In genomic region chr17:48555183-48555615, GRCh38 we compare ENCODE assay signal across 8 cellular contexts. TPM values are rescaled to one million over a fixed set of nuclear protein-coding genes. Genes with fewer than 3 reads are reported as not detected.
DNase-seq lines count a peak whose midpoint lies in the region; ATAC-seq and TF ChIP-seq lines count a peak whose summit lies in the region.

No MANE protein-coding gene starts in this region.

- peak overlapping the region; percentile 23 for H3K27ac ChIP-seq in adipose tissue (ENCODE audit: low read depth, low read length)

- TF ChIP-seq CTCF in type B pancreatic cell (conservative IDR thresholded peaks at IDR 0.05) = no peak

- peaks cover 25% of the 10 kb centered on the region for H3K36me3 Mint-ChIP-seq in type B pancreatic cell

- H3K4me3 Mint-ChIP-seq in type B pancreatic cell = peak overlapping the region; percentile 91

- peaks cover 72% of the 10 kb centered on the region for H3K4me1 Mint-ChIP-seq in type B pancreatic cell (ENCODE audit: unreplicated experiment)

- 4 to 17% (median 15%) methylated on average over 12 of the region's 12 CpGs for WGBS in adipose tissue, 3 donors

- H3K9me3 Mint-ChIP-seq in type B pancreatic cell = no peaks in the 10 kb centered on the region

- H3K27me3 Mint-ChIP-seq in type B pancreatic cell = peaks cover 59% of the 10 kb centered on the region

- intact Hi-C loops in left colon (cut with DNase I, micrococcal nuclease) = no loop called here

- peak; percentile 73 for ATAC-seq in left colon
- ATAC-seq in HG02938 (IDR thresholded peaks at IDR 0.05; ENCODE audit: unreplicated experiment) = no peak
- ATAC-seq in HG02642 (IDR thresholded peaks at IDR 0.05; ENCODE audit: poor library complexity, unreplicated experiment) = no peak

- DNase-seq in DMS79 treated with DMSO at 0.1 percent for 48 hours (lab: John Stamatoyannopoulos, UW) (peak; percentile 82), NCI-H1105 treated with DMSO at 0.1 percent for 48 hours (lab: John Stamatoyannopoulos, UW) (peak; percentile 85), left colon (no peak), type B pancreatic cell (ENCODE audit: extremely low spot score, unreplicated experiment) (no peak), inferior parietal cortex (ENCODE audit: extremely low spot score) (no peak)

- H3K27ac Mint-ChIP-seq in type B pancreatic cell = peak overlapping the region; percentile 94

RNA-seq across cellular contexts. Expression of gene HOXB2, which starts 10.3 kb away (rescaled TPM):
- polyA plus RNA-seq in adipose tissue = 10 to 100 TPM in 2 of 3 donors, 1 to 10 TPM in 1; 5.0 to 33.9 (median 24.3) TPM
- total RNA-seq in left colon (1 to 10 TPM; 2.5 to 7.0 TPM), type B pancreatic cell (ENCODE audit: low replicate concordance) (35.6 and 36.5 TPM in 2 replicates)

RNA-seq across cellular contexts. Expression of gene HOXB4, which starts 23.0 kb away (rescaled TPM):
- 1 to 10 TPM; 1.1 to 5.4 (median 3.6) TPM for polyA plus RNA-seq in adipose tissue
- 1 to 10 TPM; 3.0 to 3.9 TPM for total RNA-seq in left colon
- total RNA-seq in type B pancreatic cell (ENCODE audit: low replicate concordance) = 14.8 and 27.0 TPM in 2 replicates

RNA-seq across cellular contexts. Expression of gene HOXB1, which starts 24.4 kb away (rescaled TPM):
- under 1 TPM in 1 of 3 donors, not detected in 2; 0.45 TPM for polyA plus RNA-seq in adipose tissue
- not detected for total RNA-seq in left colon
- 0.29 and 0.79 TPM in 2 replicates for total RNA-seq in type B pancreatic cell (ENCODE audit: low replicate concordance)

RNA-seq across cellular contexts. Expression of gene HOXB3, which starts 34.8 kb away (rescaled TPM):
- polyA plus RNA-seq in adipose tissue = 10 to 100 TPM in 1 of 3 donors, 1 to 10 TPM in 2; 2.6 to 10.2 (median 9.6) TPM
- total RNA-seq in left colon (10 to 100 TPM; 35.8 to 41.9 TPM), type B pancreatic cell (ENCODE audit: low replicate concordance) (46.9 and 93.7 TPM in 2 replicates)

RNA-seq across cellular contexts. Expression of gene HOXB5, which starts 38.4 kb away (rescaled TPM):
- polyA plus RNA-seq in adipose tissue = 1 to 10 TPM in 2 of 3 donors, under 1 TPM in 1; 0.59 to 3.9 (median 2.2) TPM
- total RNA-seq in left colon = 10 to 100 TPM; 14.5 to 16.4 TPM
- total RNA-seq in type B pancreatic cell (ENCODE audit: low replicate concordance) = 10.1 and 20.8 TPM in 2 replicates

Comparison
In these comparisons a context has a peak if more than half of its experiments do, and no peak if none do; other contexts are left out.
1. DNase-seq: peak in DMS79 treated with DMSO at 0.1 percent for 48 hours (single experiment) and NCI-H1105 treated with DMSO at 0.1 percent for 48 hours (single experiment); none in left colon (0 of 2), type B pancreatic cell (single experiment) and inferior parietal cortex (single experiment).